ENCODE assay signal across 6 cellular contexts in genomic region chr20:58748628-58749027, GRCh38.
"Had no signal": no experiment of that assay in that cellular context is flagged by ENCODE, and none has a peak within 500 bp of the region (broad histone marks: within the 10 kb centered on the region; RNA-seq: fewer than 3 reads in every experiment).

No MANE protein-coding gene starts in this region.

- H3K4me3 Mint-ChIP-seq: IgD-negative memory B cell had no signal

- ATAC-seq: HepG2, K562 had no signal

- DNase-seq: IMR-90, KBM-7 had no signal

- H3K27ac Mint-ChIP-seq: IgD-negative memory B cell had no signal

- FAIRE-seq: HepG2, K562 had no signal

- H3K9me3 Mint-ChIP-seq: IgD-negative memory B cell had no signal

- H3K4me1 Mint-ChIP-seq: IgD-negative memory B cell had no signal

- H3K4me3 ChIP-seq: K562 had no signal

- H3K27ac ChIP-seq: HL-60 had no signal
